In the genomic region with DNA sequence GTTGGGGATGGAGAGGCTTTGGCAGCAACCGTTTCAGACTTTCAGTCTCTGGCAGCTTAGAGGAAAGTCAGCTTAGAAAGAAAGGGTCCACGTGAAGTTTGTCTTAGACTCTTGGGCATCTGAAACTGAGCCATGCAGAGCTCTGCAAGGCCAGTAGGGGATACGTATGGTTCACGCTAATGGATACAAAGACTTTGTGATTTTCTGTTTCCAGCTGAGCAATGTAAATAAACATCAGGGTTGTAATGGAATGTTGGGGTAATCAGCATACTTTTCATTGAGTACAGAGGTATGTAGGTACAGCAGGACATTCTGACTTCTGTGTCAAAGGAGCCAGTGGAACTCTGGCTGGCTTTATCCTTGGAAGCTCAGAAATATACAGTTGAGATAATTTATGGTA, we compare ENCODE assay signal across 14 cellular contexts. TPM values are rescaled to one million over a fixed set of nuclear protein-coding genes. Genes with fewer than 3 reads are reported as not detected.
DNase-seq lines count a peak whose midpoint lies in the region; ATAC-seq and TF ChIP-seq lines count a peak whose summit lies in the region.
"Had no signal": no experiment of that assay in that cellular context is flagged by ENCODE, and none has a peak within 500 bp of the region (broad histone marks: within the 10 kb centered on the region; RNA-seq: fewer than 3 reads in every experiment).

No MANE protein-coding gene starts in this region.

- H3K4me3 ChIP-seq in cardiac muscle cell (no peak overlapping the region), heart right ventricle (no peak overlapping the region), astrocyte of the cerebellum (ENCODE audit: low read depth, low read length) (no peak overlapping the region)
- H3K4me3 ChIP-seq: upper lobe of right lung had no signal

- 68 to 71% methylated on average over 4 of the region's 4 CpGs for WGBS in heart right ventricle, 2 donors

- in situ Hi-C loops in astrocyte of the cerebellum (cut with HindIII; ENCODE audit: low sequenced_read_pairs) = no loop called here

- TF ChIP-seq CTCF in cardiac muscle cell (IDR thresholded peaks at IDR 0.05; ENCODE audit: low read depth, low read length) (peak; percentile 24), heart right ventricle (IDR thresholded peaks at IDR 0.05) (no peak), astrocyte of the cerebellum (IDR thresholded peaks at IDR 0.05; ENCODE audit: low read depth, low read length, missing control alignments) (peak; percentile 70)

- intact Hi-C loops in heart right ventricle (cut with DNase I) = no loop called here

- peak in 1 of 2 donors; percentile 11 for DNase-seq in cardiac muscle cell (ENCODE audit: low read depth in 1 of 2, low spot score in 1 of 2)
- no peak for DNase-seq in heart right ventricle
- DNase-seq in astrocyte of the cerebellum (ENCODE audit: low read depth) = peak; percentile 31
- DNase-seq in iPS-NIHi11 (ENCODE audit: low spot score) = peak; percentile 72
- DNase-seq in DMS114 treated with DMSO at 0.1 percent for 48 hours (lab: John Stamatoyannopoulos, UW; ENCODE audit: unreplicated experiment) = no peak
- DNase-seq in NCI-H1930 (lab: John Stamatoyannopoulos, UW) = no peak
- DNase-seq in stimulated activated naive CD8-positive, alpha-beta T cell treated with anti-CD3 and anti-CD28 coated beads, Interleukin-15, Interleukin-2, amounts not matched to agents 100 U/mL and 50 U/mL, for 24 hours = no peak
- DNase-seq: activated CD4-positive, alpha-beta T cell treated with anti-CD3 and anti-CD28 coated beads, Interleukin-2, amount 10 ng/mL, durations not matched to agents 24 days and 14 days; DMS79 treated with DMSO at 0.1 percent for 48 hours; naive B cell; upper lobe of right lung had no signal

- H3K27me3 ChIP-seq in cardiac muscle cell = no peaks in the 10 kb centered on the region
- H3K27me3 ChIP-seq in heart right ventricle = no peaks in the 10 kb centered on the region
- H3K27me3 ChIP-seq: upper lobe of right lung had no signal

- no peaks in the 10 kb centered on the region for H3K36me3 ChIP-seq in cardiac muscle cell
- H3K36me3 ChIP-seq in heart right ventricle = peaks cover 0 to 83% (median 21%) of the 10 kb centered on the region in 9 donors

- H3K27ac ChIP-seq in cardiac muscle cell (no peak overlapping the region), heart right ventricle (no peak overlapping the region)
- H3K27ac ChIP-seq: KMS-11, upper lobe of right lung had no signal

- ATAC-seq in heart right ventricle (no peak), GM18867 (IDR thresholded peaks at IDR 0.05; ENCODE audit: unreplicated experiment) (no peak)
- ATAC-seq in stimulated activated naive CD8-positive, alpha-beta T cell treated with anti-CD3 and anti-CD28 coated beads, Interleukin-15, Interleukin-2, amounts not matched to agents 100 U/mL and 50 U/mL, for 24 hours = no peak
- ATAC-seq: activated T-helper 17 cell treated with anti-CD3 and anti-CD28 coated beads, Interleukin-2, amount 50 U/mL, for 72 hours; upper lobe of right lung had no signal

- no peaks in the 10 kb centered on the region for H3K4me1 ChIP-seq in cardiac muscle cell (ENCODE audit: low read depth)
- peaks cover 0 to 18% (median 0%) of the 10 kb centered on the region in 9 donors for H3K4me1 ChIP-seq in heart right ventricle

- H3K9me3 ChIP-seq in cardiac muscle cell (ENCODE audit: low read depth) (no peaks in the 10 kb centered on the region), heart right ventricle (no peaks in the 10 kb centered on the region)
- H3K9me3 ChIP-seq: upper lobe of right lung had no signal

RNA-seq across cellular contexts. Expression of gene RALB, which starts 31.0 kb away (rescaled TPM):
- 26.5 and 31.4 TPM in 2 replicates for total RNA-seq in cardiac muscle cell
- 39.0 and 50.8 TPM in 2 replicates for polyA plus RNA-seq in cardiac muscle cell
- total RNA-seq in heart right ventricle = 10 to 100 TPM; 37.0 to 53.8 (median 45.0) TPM
- polyA plus RNA-seq in heart right ventricle = 10 to 100 TPM; 21.9 to 68.1 TPM

Comparison
In these comparisons a context has a peak if more than half of its experiments do, and no peak if none do; other contexts are left out.
1. CTCF ChIP-seq: peak in cardiac muscle cell (single experiment) and astrocyte of the cerebellum (single experiment); none in heart right ventricle (0 of 9).
2. DNase-seq: peak in astrocyte of the cerebellum (single experiment) and iPS-NIHi11 (single experiment); none in heart right ventricle (0 of 2), DMS114 treated with DMSO at 0.1 percent for 48 hours (single experiment), NCI-H1930 (0 of 2) and stimulated activated naive CD8-positive, alpha-beta T cell treated with anti-CD3 and anti-CD28 coated beads, Interleukin-15, Interleukin-2, amounts not matched to agents 100 U/mL and 50 U/mL, for 24 hours (single experiment).